In the genomic region with DNA sequence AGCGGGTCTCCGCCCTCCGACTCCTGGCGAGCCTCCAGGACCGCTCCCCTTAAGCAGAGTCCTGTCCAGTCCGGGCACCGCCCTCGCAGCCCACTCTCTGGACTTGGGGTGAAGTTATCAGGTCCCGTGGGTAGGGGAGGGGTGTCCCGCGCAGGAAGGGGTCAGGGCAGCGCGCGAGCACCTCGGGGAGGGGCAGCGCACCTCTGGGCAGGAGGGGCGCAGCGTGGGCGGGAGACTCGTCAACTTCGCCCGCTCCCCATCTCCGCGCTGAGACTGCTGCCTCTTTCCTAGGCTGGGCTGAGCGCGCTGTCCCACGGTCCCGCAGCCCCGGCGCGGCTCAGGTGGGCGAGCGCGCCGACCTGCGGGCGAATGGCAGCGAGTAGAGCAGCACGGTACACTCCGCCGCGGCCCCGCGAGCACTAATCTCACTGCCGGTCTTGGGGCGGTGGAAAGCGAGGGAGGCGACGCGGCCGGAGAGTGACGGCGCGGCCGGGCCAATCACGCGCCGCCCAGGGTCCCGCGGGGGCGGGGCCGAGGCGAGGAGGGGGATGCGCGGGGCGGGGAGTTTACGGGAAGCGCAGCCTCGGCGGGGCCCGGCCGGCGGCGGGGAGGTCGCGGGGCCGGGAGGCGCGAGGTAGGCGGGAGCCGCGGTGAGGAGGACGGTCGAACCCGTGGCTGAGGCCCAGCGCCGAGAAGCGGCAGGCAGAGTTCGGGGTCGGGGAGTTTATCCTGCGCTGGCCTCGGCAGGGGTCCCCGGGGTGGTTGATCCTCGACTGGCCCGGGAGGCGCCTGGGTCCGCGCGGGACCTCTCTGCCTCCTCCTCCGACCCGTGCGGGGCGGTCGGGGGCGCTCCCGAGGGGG, we compare ENCODE assay signal across 8 cellular contexts. TPM values are rescaled to one million over a fixed set of nuclear protein-coding genes. Genes with fewer than 3 reads are reported as not detected.
A peak's percentile ranks its signal among the peaks of the same experiment; 100 is the strongest.
DNase-seq lines count a peak whose midpoint lies in the region; ATAC-seq and TF ChIP-seq lines count a peak whose summit lies in the region.

A gene (minus strand): TSS at position 421 of the 861 bp plus-strand sequence. CDS start 696 bp downstream, outside the sequence.

- peak in 1 of 3 donors; percentile 32 for TF ChIP-seq CTCF in ovary (IDR thresholded peaks at IDR 0.05)

- peak within 1 kb of the TSS; percentile 95 for H3K27ac Mint-ChIP-seq in activated naive CD4-positive, alpha-beta T cell treated with anti-CD3 and anti-CD28 coated beads, Interleukin-2, amount 50 U/mL, for 24 hours

- H3K27me3 ChIP-seq in GM23248 (replicated peaks; ENCODE audit: insufficient read depth): no peaks in the 10 kb centered on the region
- no peaks in the 10 kb centered on the region for H3K27me3 ChIP-seq in Karpas-422 (ENCODE audit: low read length)
- no peaks in the 10 kb centered on the region for H3K27me3 ChIP-seq in ovary
- no peaks in the 10 kb centered on the region for H3K27me3 ChIP-seq in thymus (ENCODE audit: control insufficient read depth, insufficient read depth)

- H3K27ac ChIP-seq in GM23248 (peak within 1 kb of the TSS; percentile 75), Karpas-422 (ENCODE audit: low read length) (no peak within 1 kb of the TSS), ovary (peak within 1 kb of the TSS; percentile 87 to 93), thymus (ENCODE audit: low read depth) (peak within 1 kb of the TSS; percentile 94)

- H3K9ac ChIP-seq in GM23248 (peak within 1 kb of the TSS; percentile 91), Karpas-422 (ENCODE audit: low read length) (peak within 1 kb of the TSS; percentile 66)

- no peaks in the 10 kb centered on the region for H3K27me3 Mint-ChIP-seq in activated naive CD4-positive, alpha-beta T cell treated with anti-CD3 and anti-CD28 coated beads, Interleukin-2, amount 50 U/mL, for 24 hours

- H3K79me2 ChIP-seq in GM23248 (ENCODE audit: insufficient read depth): peaks cover 4% of the 10 kb centered on the region; the same call in 1 of the 2 replicates
- no peaks in the 10 kb centered on the region for H3K79me2 ChIP-seq in Karpas-422 (ENCODE audit: low read length)

- peaks cover 18% of the 10 kb centered on the region for H3K4me1 ChIP-seq in GM23248 (ENCODE audit: insufficient read depth)
- H3K4me1 ChIP-seq in Karpas-422 (ENCODE audit: low read length): peaks cover 31% of the 10 kb centered on the region
- peaks cover 4% of the 10 kb centered on the region for H3K4me1 ChIP-seq in ovary (ENCODE audit: insufficient read depth)
- peaks cover 11% of the 10 kb centered on the region for H3K4me1 ChIP-seq in thymus (ENCODE audit: control insufficient read depth, insufficient read depth, low read length)

- H4K20me1 ChIP-seq in GM23248 (ENCODE audit: insufficient read depth) (no peaks in the 10 kb centered on the region), Karpas-422 (ENCODE audit: insufficient read depth, low read depth, low read length) (no peaks in the 10 kb centered on the region)

- peak within 1 kb of the TSS; percentile 92 for H3K4me2 ChIP-seq in GM23248 (ENCODE audit: unreplicated experiment)
- peak within 1 kb of the TSS; percentile 97 for H3K4me2 ChIP-seq in Karpas-422 (ENCODE audit: low read depth, low read length, poor library complexity, severe bottlenecking)

- peak; percentile 92 for ATAC-seq in SK-N-SH treated with all-trans-retinoic acid at 6 μM for 48 hours

- H3K4me1 Mint-ChIP-seq in activated naive CD4-positive, alpha-beta T cell treated with anti-CD3 and anti-CD28 coated beads, Interleukin-2, amount 50 U/mL, for 24 hours: peaks cover 57% of the 10 kb centered on the region

- H3K9me2 ChIP-seq in GM23248 (ENCODE audit: insufficient read depth) (no peaks in the 10 kb centered on the region), Karpas-422 (replicated peaks; ENCODE audit: insufficient read depth, low read length) (no peaks in the 10 kb centered on the region)

- TF ChIP-seq POLR2A in ovary (IDR thresholded peaks at IDR 0.05): peak; percentile 85

- peak within 1 kb of the TSS; percentile 98 for H3K4me3 Mint-ChIP-seq in activated naive CD4-positive, alpha-beta T cell treated with anti-CD3 and anti-CD28 coated beads, Interleukin-2, amount 50 U/mL, for 24 hours

- H3K9me3 ChIP-seq in GM23248 (ENCODE audit: low read depth) (no peaks in the 10 kb centered on the region), Karpas-422 (ENCODE audit: low read length) (no peaks in the 10 kb centered on the region), ovary (no peaks in the 10 kb centered on the region), thymus (ENCODE audit: control insufficient read depth) (no peaks in the 10 kb centered on the region)

- intact Hi-C loops in ovary (cut with DNase I): no loop called here

- in situ Hi-C loops in GM23248 (cut with MboI): loop anchor here (10.0 to 25.0 kb wide), 2 partner anchors 205 to 613 kb away; no protein-coding TSS in a partner anchor

- H2AFZ ChIP-seq in GM23248 (peak within 1 kb of the TSS; percentile 93), Karpas-422 (ENCODE audit: low read length) (peak within 1 kb of the TSS; percentile 96; the same call in 1 of the 2 replicates)

- no peak for TF ChIP-seq EP300 in ovary (IDR thresholded peaks at IDR 0.05)

- H3F3A ChIP-seq in GM23248 (ENCODE audit: insufficient read depth): peaks cover 8% of the 10 kb centered on the region; the same call in 1 of the 2 replicates

- no peaks in the 10 kb centered on the region for H3K36me3 Mint-ChIP-seq in activated naive CD4-positive, alpha-beta T cell treated with anti-CD3 and anti-CD28 coated beads, Interleukin-2, amount 50 U/mL, for 24 hours

- DNase-seq in GDM1 (lab: John Stamatoyannopoulos, UW) (peak; percentile 56), GM23248 (peak; percentile 87), Karpas-422 (peak; percentile 92), glomerular visceral epithelial cell (ENCODE audit: extremely low spot score) (peak; percentile 86), ovary (peak; percentile 88 to 96 (median 93))

- H3K9me3 Mint-ChIP-seq in activated naive CD4-positive, alpha-beta T cell treated with anti-CD3 and anti-CD28 coated beads, Interleukin-2, amount 50 U/mL, for 24 hours: no peaks in the 10 kb centered on the region

- peak within 1 kb of the TSS; percentile 85 for H3K4me3 ChIP-seq in GM23248
- peak within 1 kb of the TSS; percentile 75 for H3K4me3 ChIP-seq in Karpas-422 (ENCODE audit: low read length)
- H3K4me3 ChIP-seq in ovary: peak within 1 kb of the TSS; percentile 89
- peak within 1 kb of the TSS; percentile 89 for H3K4me3 ChIP-seq in thymus (ENCODE audit: low read length)

- 1% methylated on average over 39 to 91 of the region's 106 CpGs for WGBS in GM23248 (ENCODE audit: low coverage in 1 of 2, low lambda C conversion rate in 2 of 2, missing lambda C conversion rate in 2 of 2), 2 experiments
- WGBS in ovary, 3 donors: 0% methylated on average over 44 to 106 of the region's 106 CpGs
- under 1% methylated on average over 106 of the region's 106 CpGs for WGBS in thymus

- H3K36me3 ChIP-seq in GM23248 (ENCODE audit: low read depth): no peaks in the 10 kb centered on the region
- no peaks in the 10 kb centered on the region for H3K36me3 ChIP-seq in Karpas-422 (ENCODE audit: insufficient read depth, low read length)
- no peaks in the 10 kb centered on the region for H3K36me3 ChIP-seq in ovary
- no peaks in the 10 kb centered on the region for H3K36me3 ChIP-seq in thymus (ENCODE audit: control insufficient read depth, insufficient read depth)

TF ChIP-seq in SK-N-SH treated with all-trans-retinoic acid at 6 μM for 48 hours, 23 proteins besides CTCF, POLR2A, EP300 and RAD21 (continues in another document):
- TF ChIP-seq, protein P1, sequence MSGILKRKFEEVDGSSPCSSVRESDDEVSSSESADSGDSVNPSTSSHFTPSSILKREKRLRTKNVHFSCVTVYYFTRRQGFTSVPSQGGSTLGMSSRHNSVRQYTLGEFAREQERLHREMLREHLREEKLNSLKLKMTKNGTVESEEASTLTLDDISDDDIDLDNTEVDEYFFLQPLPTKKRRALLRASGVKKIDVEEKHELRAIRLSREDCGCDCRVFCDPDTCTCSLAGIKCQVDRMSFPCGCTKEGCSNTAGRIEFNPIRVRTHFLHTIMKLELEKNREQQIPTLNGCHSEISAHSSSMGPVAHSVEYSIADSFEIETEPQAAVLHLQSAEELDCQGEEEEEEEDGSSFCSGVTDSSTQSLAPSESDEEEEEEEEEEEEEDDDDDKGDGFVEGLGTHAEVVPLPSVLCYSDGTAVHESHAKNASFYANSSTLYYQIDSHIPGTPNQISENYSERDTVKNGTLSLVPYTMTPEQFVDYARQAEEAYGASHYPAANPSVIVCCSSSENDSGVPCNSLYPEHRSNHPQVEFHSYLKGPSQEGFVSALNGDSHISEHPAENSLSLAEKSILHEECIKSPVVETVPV (CRISPR knock-in tag; IDR thresholded peaks at IDR 0.05): no peak
- TF ChIP-seq BACH2 (CRISPR knock-in tag; IDR thresholded peaks at IDR 0.05; ENCODE audit: borderline replicate concordance) (no peak), ESRRG (CRISPR knock-in tag; IDR thresholded peaks at IDR 0.05) (no peak), ARNTL (CRISPR knock-in tag; IDR thresholded peaks at IDR 0.05; ENCODE audit: borderline replicate concordance, low read depth) (no peak), OSR1 (CRISPR knock-in tag; IDR thresholded peaks at IDR 0.05) (no peak), TCF4 (CRISPR knock-in tag; IDR thresholded peaks at IDR 0.05; ENCODE audit: borderline replicate concordance) (no peak)
- TF ChIP-seq, protein P2, sequence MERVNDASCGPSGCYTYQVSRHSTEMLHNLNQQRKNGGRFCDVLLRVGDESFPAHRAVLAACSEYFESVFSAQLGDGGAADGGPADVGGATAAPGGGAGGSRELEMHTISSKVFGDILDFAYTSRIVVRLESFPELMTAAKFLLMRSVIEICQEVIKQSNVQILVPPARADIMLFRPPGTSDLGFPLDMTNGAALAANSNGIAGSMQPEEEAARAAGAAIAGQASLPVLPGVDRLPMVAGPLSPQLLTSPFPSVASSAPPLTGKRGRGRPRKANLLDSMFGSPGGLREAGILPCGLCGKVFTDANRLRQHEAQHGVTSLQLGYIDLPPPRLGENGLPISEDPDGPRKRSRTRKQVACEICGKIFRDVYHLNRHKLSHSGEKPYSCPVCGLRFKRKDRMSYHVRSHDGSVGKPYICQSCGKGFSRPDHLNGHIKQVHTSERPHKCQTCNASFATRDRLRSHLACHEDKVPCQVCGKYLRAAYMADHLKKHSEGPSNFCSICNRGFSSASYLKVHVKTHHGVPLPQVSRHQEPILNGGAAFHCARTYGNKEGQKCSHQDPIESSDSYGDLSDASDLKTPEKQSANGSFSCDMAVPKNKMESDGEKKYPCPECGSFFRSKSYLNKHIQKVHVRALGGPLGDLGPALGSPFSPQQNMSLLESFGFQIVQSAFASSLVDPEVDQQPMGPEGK (CRISPR knock-in tag; IDR thresholded peaks at IDR 0.05; ENCODE audit: borderline replicate concordance): no peak

RNA-seq across cellular contexts. Expression of the gene that starts here (rescaled TPM):
- total RNA-seq in GM23248 (2014; rRNA removed; shearing (Covaris generic)): 31.4 and 33.4 TPM in 2 replicates
- 9.8 and 10.5 TPM in 2 replicates for polyA plus RNA-seq in GM23248 (2016; fragmentation: Nextera tagmentation; extraction: Ambion mirVana)
- total RNA-seq in Karpas-422 (2014; rRNA removed; shearing (Covaris generic); ENCODE audit: low replicate concordance): 0.43 and 0.48 TPM in 2 replicates
- total RNA-seq in ovary: 10 to 100 TPM; 27.4 to 49.6 (median 31.8) TPM
- polyA plus RNA-seq in ovary: 10 to 100 TPM; 22.1 to 33.9 TPM
- polyA plus RNA-seq in thymus: 23.6 TPM

Comparison
In these comparisons a context has a peak if more than half of its experiments do, and no peak if none do; other contexts are left out.
1. RNA of the gene that starts here (total RNA-seq): 31.4 to 33.4 TPM in GM23248 and 27.4 to 49.6 TPM in ovary; 0.43 to 0.48 TPM in Karpas-422; every median in the first group is over 10 times any median in the second.
2. Peak in DNase-seq, H3K4me3 ChIP-seq, H3K9ac ChIP-seq and H3K4me2 ChIP-seq in Karpas-422; RNA of the gene not detected or under 1 TPM.
3. Peak in every context shown above with its lines, with median percentiles within 50 percentile points of each other: DNase-seq and H3K4me3 ChIP-seq.